ENCODE assay signal across 8 cellular contexts in genomic region chr2:131492015-131492417, GRCh38. TPM values are rescaled to one million over a fixed set of nuclear protein-coding genes. Genes with fewer than 3 reads are reported as not detected.
DNase-seq lines count a peak whose midpoint lies in the region; ATAC-seq and TF ChIP-seq lines count a peak whose summit lies in the region.
"Not testable (repeated sequence)": the region's sequence is repeated elsewhere in the genome, so short reads cannot be mapped to it uniquely, and the experiment has no call there.

Gene MZT2A (minus strand): TSS chr2:131492397. CDS start chr2:131492376, 21 bp downstream.

- H3K4me3 Mint-ChIP-seq in T-cell = peak within 1 kb of the TSS; percentile 94 to 96 (median 95)
- peak within 1 kb of the TSS; percentile 95 for H3K4me3 Mint-ChIP-seq in natural killer cell

- not testable (repeated sequence) for TF ChIP-seq POLR2A in breast epithelium (IDR thresholded peaks at IDR 0.05); suprapubic skin (IDR thresholded peaks at IDR 0.05)

- in situ Hi-C loops in G401 (cut with HindIII; ENCODE audit: low sequenced_read_pairs) = not testable (repeated sequence)

- ATAC-seq in GM21576 (IDR thresholded peaks at IDR 0.05; ENCODE audit: unreplicated experiment) = peak; percentile 5
- ATAC-seq in HG03432 (IDR thresholded peaks at IDR 0.05; ENCODE audit: unreplicated experiment) = peak; percentile 14
- peak in 1 of 4 experiments; percentile 0 for ATAC-seq in T-cell (replicated peaks in 1 of 4)
- ATAC-seq in natural killer cell = peak in 1 of 3 donors; percentile 6

- intact Hi-C loops in breast epithelium (cut with DNase I; ENCODE audit: low total_unique reads) = not testable (repeated sequence)
- intact Hi-C loops in cardiac septum (cut with DNase I) (loop anchor here (10.0 kb wide), 1 partner anchor 183 kb away; no protein-coding TSS in a partner anchor), natural killer cell (cut with micrococcal nuclease) (loop anchor here (2.0 kb wide), 1 partner anchor 35 kb away; the partner anchor contains the start of gene CCDC74A)

- H3K27ac Mint-ChIP-seq in T-cell = peak within 1 kb of the TSS; percentile 95 to 98
- H3K27ac Mint-ChIP-seq in natural killer cell = peak within 1 kb of the TSS; percentile 93 to 95

- TF ChIP-seq EP300 in suprapubic skin (IDR thresholded peaks at IDR 0.05) = not testable (repeated sequence)

- not testable (repeated sequence) for H3K9me3 ChIP-seq in breast epithelium, suprapubic skin

- H3K9me3 Mint-ChIP-seq in T-cell, natural killer cell: not testable (repeated sequence)

- not testable (repeated sequence) for H3K4me1 ChIP-seq in breast epithelium
- H3K4me1 ChIP-seq in suprapubic skin = peaks cover 24% of the 10 kb centered on the region

- H3K27me3 Mint-ChIP-seq in T-cell; natural killer cell (ENCODE audit: low read depth in 2 of 2): not testable (repeated sequence)

- H3K27ac ChIP-seq in breast epithelium (peak within 1 kb of the TSS; percentile 92 to 95), suprapubic skin (peak within 1 kb of the TSS; percentile 93)

- CTCF ChIA-PET in T-cell (lab: Charles Lee) = interaction anchor here (0.6 to 1.4 kb wide), 3 partner anchors 11 to 398 kb away, joined by 3 to 13 read pairs (median 9); partner anchors contain the start of gene FAM168B (in 1 of the 2)

- no CpG with 5 or more reads among the region's 53 CpGs for WGBS in suprapubic skin

- not testable (repeated sequence) for DNase-seq in G401 (ENCODE audit: low spot score); breast epithelium (ENCODE audit: low spot score in 2 of 2); cardiac septum (ENCODE audit: low spot score); natural killer cell
- DNase-seq in T-cell (peak in 6 of 34 experiments; percentile 1 to 84 (median 10)), suprapubic skin (ENCODE audit: low spot score in 2 of 2) (peak in 1 of 2 donors; percentile 74)

- H3K4me3 ChIP-seq in breast epithelium (peak within 1 kb of the TSS; percentile 68 to 84 (median 77)), suprapubic skin (peak within 1 kb of the TSS; percentile 88)

- H3K36me3 Mint-ChIP-seq in T-cell, natural killer cell: not testable (repeated sequence)

- H3K27me3 ChIP-seq in breast epithelium, suprapubic skin: not testable (repeated sequence)

- not testable (repeated sequence) for H3K36me3 ChIP-seq in breast epithelium, suprapubic skin

- POLR2A ChIA-PET in T-cell (lab: Charles Lee) = not testable (repeated sequence)

- TF ChIP-seq CTCF in breast epithelium (IDR thresholded peaks at IDR 0.05); natural killer cell (IDR thresholded peaks at IDR 0.05); suprapubic skin (IDR thresholded peaks at IDR 0.05): not testable (repeated sequence)

- H3K4me1 Mint-ChIP-seq in T-cell = peaks cover 41 to 54% (median 53%) of the 10 kb centered on the region in 3 donors
- peaks cover 25 to 44% of the 10 kb centered on the region in 2 donors for H3K4me1 Mint-ChIP-seq in natural killer cell

RNA-seq across cellular contexts. Expression of gene MZT2A, which starts in this region (rescaled TPM):
- total RNA-seq in G401 (2014; rRNA removed; shearing (Covaris generic)) = 138 and 230 TPM in 2 replicates
- total RNA-seq in T-cell = 100 to 1,000 TPM in 2 of 5 donors, 10 to 100 TPM in 3; 70.1 to 215 (median 89.1) TPM
- total RNA-seq in breast epithelium = 10 to 100 TPM; 39.8 to 50.5 (median 50.2) TPM
- total RNA-seq in cardiac septum = 79.3 TPM
- total RNA-seq in natural killer cell = 10 to 100 TPM; 37.7 to 47.0 (median 42.5) TPM
- total RNA-seq in suprapubic skin = 10 to 100 TPM; 29.9 to 78.5 (median 46.7) TPM
